9 cellular contexts compared by ENCODE assay signal in the genomic region with DNA sequence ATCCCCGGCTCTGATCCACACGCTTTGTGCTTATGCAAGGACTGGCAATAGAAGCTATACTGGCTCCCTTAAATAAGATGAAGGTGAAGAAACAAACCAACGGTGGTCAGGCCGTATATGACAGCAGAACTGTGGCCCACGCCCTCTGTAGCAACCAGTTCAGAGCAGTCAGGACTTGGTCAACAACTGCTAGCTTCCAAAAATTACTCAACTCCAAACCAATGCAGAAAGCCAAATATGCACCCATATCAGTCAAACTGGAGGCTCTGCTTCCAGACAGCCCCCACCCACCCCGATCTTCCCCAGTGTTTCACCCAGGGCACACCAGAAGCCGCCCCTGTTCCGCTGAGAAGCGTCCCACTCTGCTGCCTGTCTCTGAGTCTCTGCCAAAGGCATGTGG.
"Had no signal": no experiment of that assay in that cellular context is flagged by ENCODE, and none has a peak within 500 bp of the region (broad histone marks: within the 10 kb centered on the region; RNA-seq: fewer than 3 reads in every experiment).

No MANE protein-coding gene starts in this region.

- H3K36me3 ChIP-seq: HAP-1 had no signal

- DNase-seq: GM23248, GOT3, H7, HFFc6 had no signal

- H3K4me1 Mint-ChIP-seq: IgD-negative memory B cell had no signal

- H3K9me3 ChIP-seq: HAP-1 had no signal

- H3K27ac Mint-ChIP-seq: HFFc6 had no signal

- H3K27ac ChIP-seq: GM23248, HL-60 had no signal

- H3K36me3 Mint-ChIP-seq: IgD-negative memory B cell had no signal

- H2AFZ ChIP-seq: GM23248 had no signal

- ATAC-seq: HCT116, HepG2 had no signal

- H3K27me3 Mint-ChIP-seq: IgD-negative memory B cell had no signal

- H3K4me1 ChIP-seq: HAP-1 had no signal

- H3K9ac ChIP-seq: GM23248 had no signal

- H3K4me3 ChIP-seq: GM23248, HAP-1 had no signal

- H3K4me3 Mint-ChIP-seq: HFFc6, IgD-negative memory B cell had no signal
